8 cellular contexts compared by ENCODE assay signal in genomic region chr4:128061566-128062536, GRCh38. TPM values are rescaled to one million over a fixed set of nuclear protein-coding genes. Genes with fewer than 3 reads are reported as not detected.
DNase-seq lines count a peak whose midpoint lies in the region; ATAC-seq and FAIRE-seq lines count a peak whose summit lies in the region.

No MANE protein-coding gene starts in this region.

- no peaks in the 10 kb centered on the region for H3K27me3 Mint-ChIP-seq in effector memory CD8-positive, alpha-beta T cell

- peak; percentile 18 for FAIRE-seq in GM19239 (lab: Jason Lieb, UNC)

- H3K4me1 Mint-ChIP-seq in effector memory CD8-positive, alpha-beta T cell (ENCODE audit: low read depth in 2 of 2): peaks cover 4 to 14% of the 10 kb centered on the region in 2 donors

- H3K9me3 Mint-ChIP-seq in effector memory CD8-positive, alpha-beta T cell: no peaks in the 10 kb centered on the region

- H3K36me3 ChIP-seq in BLaER1: no peaks in the 10 kb centered on the region

- peaks cover 45% of the 10 kb centered on the region for H4K20me1 ChIP-seq in BLaER1

- H3K27ac ChIP-seq in BLaER1: peak overlapping the region; percentile 97

- peak overlapping the region; percentile 95 for H3K4me3 ChIP-seq in BLaER1

- H3K4me3 Mint-ChIP-seq in effector memory CD8-positive, alpha-beta T cell: peak overlapping the region; percentile 81 to 82

- peak overlapping the region; percentile 41 to 72 for H3K27ac Mint-ChIP-seq in effector memory CD8-positive, alpha-beta T cell

- DNase-seq in GM19239 (ENCODE audit: insufficient read length, low spot score) (peak; percentile 61), NCI-H69 (lab: John Stamatoyannopoulos, UW) (peak; percentile 86), mesenteric fat pad (ENCODE audit: low spot score) (peak; percentile 93)
- DNase-seq in activated CD8-positive, alpha-beta memory T cell treated with anti-CD3 and anti-CD28 coated beads for 4 hours (ENCODE audit: low read depth in 2 of 2): peak; percentile 26 to 44
- DNase-seq in effector memory CD8-positive, alpha-beta T cell: peak; percentile 45
- peak; percentile 47 for DNase-seq in stimulated activated CD8-positive, alpha-beta memory T cell treated with anti-CD3 and anti-CD28 coated beads, Interleukin-12 subunit alpha, Interleukin-12 subunit beta, amount 100 ng/mL, for 4 hours (ENCODE audit: low read depth)

- peak; percentile 47 for ATAC-seq in HG03354 (IDR thresholded peaks at IDR 0.05; ENCODE audit: poor library complexity, severe bottlenecking, unreplicated experiment)
- peak; percentile 38 for ATAC-seq in effector memory CD8-positive, alpha-beta T cell (replicated peaks)

- H3K36me3 Mint-ChIP-seq in effector memory CD8-positive, alpha-beta T cell (ENCODE audit: insufficient read depth): peaks cover 9% of the 10 kb centered on the region

- H3K4me1 ChIP-seq in BLaER1: peaks cover 21% of the 10 kb centered on the region

- H3K4me2 ChIP-seq in BLaER1: peak overlapping the region; percentile 90

- H3K9me3 ChIP-seq in BLaER1: no peaks in the 10 kb centered on the region

- peak overlapping the region; percentile 96 for H3K9ac ChIP-seq in BLaER1

- no peaks in the 10 kb centered on the region for H3K27me3 ChIP-seq in BLaER1

RNA-seq across cellular contexts. Expression of gene LARP1B, which starts 0.7 kb away (rescaled TPM):
- total RNA-seq in mesenteric fat pad: 20.0 TPM

Comparison
In these comparisons a context has a peak if more than half of its experiments do, and no peak if none do; other contexts are left out.
1. Peak in every context shown above with its lines: DNase-seq, ATAC-seq, H3K4me3 ChIP-seq and H3K27ac ChIP-seq.
2. DNase-seq: peak in every context shown above with its lines; median percentile 93 in mesenteric fat pad; 86 in NCI-H69; 61 in GM19239; 47 in stimulated activated CD8-positive, alpha-beta memory T cell treated with anti-CD3 and anti-CD28 coated beads, Interleukin-12 subunit alpha, Interleukin-12 subunit beta, amount 100 ng/mL, for 4 hours; 45 in effector memory CD8-positive, alpha-beta T cell; 35 in activated CD8-positive, alpha-beta memory T cell treated with anti-CD3 and anti-CD28 coated beads for 4 hours.